Comparison of ENCODE assay signal across 18 cellular contexts in the genomic region with DNA sequence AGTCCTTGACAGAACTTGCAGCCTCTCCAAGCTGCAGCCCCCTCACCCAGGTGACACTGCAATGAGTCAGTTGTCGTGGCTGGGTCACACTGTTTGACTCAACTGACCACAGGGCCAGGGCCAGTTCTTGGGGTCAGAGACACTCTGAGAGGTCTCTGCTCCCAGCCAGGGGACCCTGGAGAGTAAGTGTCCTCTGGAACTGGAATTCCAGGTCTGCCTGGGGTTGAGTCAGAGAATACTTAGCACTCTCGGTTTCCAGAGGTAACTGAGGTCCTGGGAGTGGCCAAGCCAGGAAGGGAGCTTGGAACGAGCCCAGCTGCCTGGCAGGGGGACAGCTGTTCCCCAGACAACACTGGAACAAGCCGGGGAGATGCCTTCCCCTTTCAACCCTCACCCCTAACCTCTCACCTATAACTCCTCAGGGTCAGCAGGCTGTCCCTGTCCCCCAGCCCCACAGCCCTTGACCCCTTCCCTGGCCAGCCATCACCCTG. TPM values are rescaled to one million over a fixed set of nuclear protein-coding genes. Genes with fewer than 3 reads are reported as not detected.
DNase-seq lines count a peak whose midpoint lies in the region; ATAC-seq and TF ChIP-seq lines count a peak whose summit lies in the region.
"Had no signal": no experiment of that assay in that cellular context is flagged by ENCODE, and none has a peak within 500 bp of the region (broad histone marks: within the 10 kb centered on the region; RNA-seq: fewer than 3 reads in every experiment).

No MANE protein-coding gene starts in this region.

- DNase-seq in MG63 (peak; percentile 60), mesendoderm (peak; percentile 42), NCI-H1105 (lab: John Stamatoyannopoulos, UW) (no peak), ecto neural progenitor cell (ENCODE audit: low spot score) (no peak)
- DNase-seq: activated CD4-positive, alpha-beta T cell treated with anti-CD3 and anti-CD28 coated beads, Interleukin-2, amount 50 U/mL, for 1 hour; activated T-cell treated with anti-CD3 and anti-CD28 coated beads, Interleukin-2, amount 50 U/mL, for 48 hours; Calu3; lower lobe of right lung; NCI-H2029; NCI-H748 treated with DMSO at 0.1 percent for 48 hours; Right ventricle myocardium superior; stimulated activated CD4-positive, alpha-beta T cell treated with anti-CD3 and anti-CD28 coated beads, Interleukin-4, amount 100 ng/mL, for 1 hour had no signal

- peaks cover 30% of the 10 kb centered on the region for H3K4me1 Mint-ChIP-seq in brain

- no peaks in the 10 kb centered on the region for H3K36me3 ChIP-seq in BLaER1 treated with 17β-estradiol and CSF1 and Interleukin-3, amounts not matched to agents 10 nM and 100 nM
- H3K36me3 ChIP-seq in MG63 (no peaks in the 10 kb centered on the region), mesendoderm (ENCODE audit: control insufficient read depth, insufficient read depth, low read length) (no peaks in the 10 kb centered on the region)
- H3K36me3 ChIP-seq: lower lobe of right lung had no signal

- peak overlapping the region in 3 of 5 experiments; percentile 33 to 86 (median 60) for H3K27ac Mint-ChIP-seq in brain
- H3K27ac Mint-ChIP-seq: natural killer cell treated with Interleukin-12 subunit alpha and Interleukin-12 subunit beta and Interleukin-15 and Interleukin-18, amount 100 ng/mL, for 72 hours; type B pancreatic cell had no signal

- peaks cover 14 to 34% (median 21%) of the 10 kb centered on the region in 10 experiments for H3K4me1 ChIP-seq in BLaER1 treated with 17β-estradiol and CSF1 and Interleukin-3, amounts not matched to agents 10 nM and 100 nM
- H3K4me1 ChIP-seq in mesendoderm (ENCODE audit: control insufficient read depth, low read depth, low read length), result no peaks in the 10 kb centered on the region
- H3K4me1 ChIP-seq: lower lobe of right lung had no signal

- peaks cover 0 to 9% (median 5%) of the 10 kb centered on the region in 11 experiments; a peak in 9 of 22 replicates for H3K9me3 ChIP-seq in BLaER1 treated with 17β-estradiol and CSF1 and Interleukin-3, amounts not matched to agents 10 nM and 100 nM (replicated peaks in 1 of 11)
- no peaks in the 10 kb centered on the region for H3K9me3 ChIP-seq in MG63
- H3K9me3 ChIP-seq: lower lobe of right lung had no signal

- peak overlapping the region in 10 of 11 experiments; percentile 43 to 73 (median 66); a peak in 18 of 22 replicates for H3K4me2 ChIP-seq in BLaER1 treated with 17β-estradiol and CSF1 and Interleukin-3, amounts not matched to agents 10 nM and 100 nM
- H3K4me2 ChIP-seq in mesendoderm (ENCODE audit: low read length), result no peak overlapping the region

- H3K4me3 Mint-ChIP-seq in brain, result no peak overlapping the region
- H3K4me3 Mint-ChIP-seq: type B pancreatic cell had no signal

- ATAC-seq in HG03135 (IDR thresholded peaks at IDR 0.05; ENCODE audit: unreplicated experiment) (no peak), HG02970 (IDR thresholded peaks at IDR 0.05; ENCODE audit: low FRiP score, unreplicated experiment) (no peak)
- ATAC-seq: lower lobe of right lung; natural killer cell treated with Interleukin-12 subunit alpha and Interleukin-12 subunit beta and Interleukin-15 and Interleukin-18, amount 100 ng/mL, for 72 hours had no signal

- H3K56ac ChIP-seq in mesendoderm (ENCODE audit: low read length), result no peak overlapping the region

- no peak overlapping the region for H2BK5ac ChIP-seq in mesendoderm (ENCODE audit: low read length)

- no peak overlapping the region for H4K8ac ChIP-seq in mesendoderm (ENCODE audit: low read depth, low read length)

- H3K79me1 ChIP-seq in mesendoderm (ENCODE audit: low read length), result no peaks in the 10 kb centered on the region

- peaks cover 6% of the 10 kb centered on the region for H3K27me3 Mint-ChIP-seq in brain

- no peak overlapping the region for H3K4me3 ChIP-seq in BLaER1 treated with 17β-estradiol and CSF1 and Interleukin-3, amounts not matched to agents 10 nM and 100 nM
- H3K4me3 ChIP-seq in MG63 (no peak overlapping the region), mesendoderm (ENCODE audit: low read length) (no peak overlapping the region)
- H3K4me3 ChIP-seq: lower lobe of right lung had no signal

- H3K9me3 Mint-ChIP-seq in brain, result peaks cover 3 to 14% (median 9%) of the 10 kb centered on the region in 5 experiments
- H3K9me3 Mint-ChIP-seq: natural killer cell treated with Interleukin-12 subunit alpha and Interleukin-12 subunit beta and Interleukin-15 and Interleukin-18, amount 100 ng/mL, for 72 hours; type B pancreatic cell had no signal

- no peaks in the 10 kb centered on the region for H4K20me1 ChIP-seq in BLaER1 treated with 17β-estradiol and CSF1 and Interleukin-3, amounts not matched to agents 10 nM and 100 nM

- H3K9ac ChIP-seq in BLaER1 treated with 17β-estradiol and CSF1 and Interleukin-3, amounts not matched to agents 10 nM and 100 nM, result 0 out of 22 replicates have a peak overlapping the region, but pooled peaks of 2 of the 11 experiments have one; percentile 30 to 37
- no peak overlapping the region for H3K9ac ChIP-seq in mesendoderm (ENCODE audit: low read length)

- H3K27ac ChIP-seq in BLaER1 treated with 17β-estradiol and CSF1 and Interleukin-3, amounts not matched to agents 10 nM and 100 nM, result peak overlapping the region in 1 of 11 experiments; percentile 27; a peak in 1 of 22 replicates
- H3K27ac ChIP-seq in mesendoderm (ENCODE audit: low read depth, low read length), result no peak overlapping the region
- H3K27ac ChIP-seq: lower lobe of right lung had no signal

- no peak overlapping the region for H3K18ac ChIP-seq in mesendoderm (ENCODE audit: low read length)

- TF ChIP-seq CTCF in brain (conservative IDR thresholded peaks at IDR 0.05), result no peak

- H3K79me2 ChIP-seq in mesendoderm (ENCODE audit: control insufficient read depth, insufficient read depth, low read length), result no peaks in the 10 kb centered on the region

- no peak overlapping the region for H2BK120ac ChIP-seq in mesendoderm (ENCODE audit: low read depth, low read length)

- no peak overlapping the region for H2AK5ac ChIP-seq in mesendoderm (ENCODE audit: low read length)

- H3K4ac ChIP-seq in mesendoderm (ENCODE audit: low read depth, low read length), result peak overlapping the region; percentile 46

- H3K36me3 Mint-ChIP-seq in brain, result no peaks in the 10 kb centered on the region
- H3K36me3 Mint-ChIP-seq: natural killer cell treated with Interleukin-12 subunit alpha and Interleukin-12 subunit beta and Interleukin-15 and Interleukin-18, amount 100 ng/mL, for 72 hours; type B pancreatic cell had no signal

- no peak overlapping the region for H3K23ac ChIP-seq in mesendoderm (ENCODE audit: low read length)

- no peak overlapping the region for H2BK15ac ChIP-seq in mesendoderm (replicated peaks; ENCODE audit: low read depth)

- no CpG with 5 or more reads among the region's 4 CpGs for WGBS in mesendoderm (ENCODE audit: extremely low coverage, insufficient coverage, low lambda C conversion rate)

- 0 out of 22 replicates have a peak, but pooled peaks cover 0 to under 1% (median 0%) of the 10 kb centered on the region in 11 experiments for H3K27me3 ChIP-seq in BLaER1 treated with 17β-estradiol and CSF1 and Interleukin-3, amounts not matched to agents 10 nM and 100 nM
- H3K27me3 ChIP-seq in MG63 (no peaks in the 10 kb centered on the region), mesendoderm (ENCODE audit: insufficient read depth, low read length, poor library complexity) (no peaks in the 10 kb centered on the region)

- no peak overlapping the region for H4K5ac ChIP-seq in mesendoderm (ENCODE audit: low read length)

RNA-seq across cellular contexts. Expression of gene MYL10, which starts 2.2 kb away (rescaled TPM):
- total RNA-seq in MG63 (2014; rRNA removed; shearing (Covaris generic); ENCODE audit: low replicate concordance), result not detected in 2 replicates
- not detected for polyA plus RNA-seq in brain (ENCODE audit: insufficient read depth, low read depth, low replicate concordance)
- 3.1 TPM for polyA plus RNA-seq in mesendoderm (2013, experiment 1 of 2)
- polyA plus RNA-seq in mesendoderm (2013, experiment 2 of 2), result 2.5 TPM
- total RNA-seq: Calu3; lower lobe of right lung; natural killer cell treated with Interleukin-12 subunit alpha and Interleukin-12 subunit beta and Interleukin-15 and Interleukin-18, amount 100 ng/mL, for 72 hours; Right ventricle myocardium superior had no signal

Comparison
In these comparisons a context has a peak if more than half of its experiments do, and no peak if none do; other contexts are left out.
1. DNase-seq: peak in MG63 (single experiment) and mesendoderm (single experiment); none in NCI-H1105 (single experiment) and ecto neural progenitor cell (single experiment).